In genomic region chr2:201452856-201453643, GRCh38 we compare ENCODE assay signal across 9 cellular contexts. TPM values are rescaled to one million over a fixed set of nuclear protein-coding genes. Genes with fewer than 3 reads are reported as not detected.
DNase-seq lines count a peak whose midpoint lies in the region; ATAC-seq and TF ChIP-seq lines count a peak whose summit lies in the region.
"Had no signal": no experiment of that assay in that cellular context is flagged by ENCODE, and none has a peak within 500 bp of the region (broad histone marks: within the 10 kb centered on the region; RNA-seq: fewer than 3 reads in every experiment).

No MANE protein-coding gene starts in this region.

- peaks cover 8 to 20% of the 10 kb centered on the region in 2 donors for H3K36me3 Mint-ChIP-seq in CD4-positive, alpha-beta memory T cell
- H3K36me3 Mint-ChIP-seq in nephron progenitor cell (ENCODE audit: low read depth), result peaks cover 4% of the 10 kb centered on the region

- H3K9me3 Mint-ChIP-seq in CD4-positive, alpha-beta memory T cell, result no peaks in the 10 kb centered on the region
- no peaks in the 10 kb centered on the region for H3K9me3 Mint-ChIP-seq in nephron progenitor cell

- H3K27ac ChIP-seq in CD4-positive, alpha-beta memory T cell (ENCODE audit: low read depth, low read length), result no peak overlapping the region
- H3K27ac ChIP-seq in duodenal mucosa (ENCODE audit: low read depth, low read length), result no peak overlapping the region

- H3K27me3 ChIP-seq in CD4-positive, alpha-beta memory T cell (ENCODE audit: insufficient read depth, low read length), result no peaks in the 10 kb centered on the region
- H3K27me3 ChIP-seq in duodenal mucosa (ENCODE audit: control insufficient read depth in 1 of 2, insufficient read depth in 2 of 2, low read length in 2 of 2), result no peaks in the 10 kb centered on the region

- intact Hi-C loops in CD4-positive, alpha-beta memory T cell (cut with micrococcal nuclease), result loop anchor here (5.0 to 10.0 kb wide), 3 partner anchors 336 to 1459 kb away; partner anchors contain the start of genes CARF, CFLAR, KCTD18 and WDR12
- intact Hi-C loops in head of caudate nucleus (cut with DNase I), result loop anchor here (5.0 kb wide), 1 partner anchor 329 kb away; the partner anchor contains the start of gene ALS2

- no peak for ATAC-seq in GM19035 (IDR thresholded peaks at IDR 0.05; ENCODE audit: unreplicated experiment)

- no peak for TF ChIP-seq CTCF in nephron progenitor cell (IDR thresholded peaks at IDR 0.05)

- CTCF ChIA-PET in CD4-positive, alpha-beta memory T cell (lab: Charles Lee; ENCODE audit: partially characterized antibody), result interaction anchor here (0.7 to 1.0 kb wide), 5 partner anchors 9 to 216 kb away, joined by 3 to 4 read pairs (median 3); no protein-coding TSS in a partner anchor

- peaks cover 33% of the 10 kb centered on the region for H3K4me1 ChIP-seq in CD4-positive, alpha-beta memory T cell (ENCODE audit: insufficient read depth, low read length)
- H3K4me1 ChIP-seq in duodenal mucosa (ENCODE audit: control insufficient read depth in 1 of 2, insufficient read depth in 2 of 2, low read length in 2 of 2), result peaks cover 20 to 24% of the 10 kb centered on the region in 2 donors

- H3K9me3 ChIP-seq in CD4-positive, alpha-beta memory T cell (ENCODE audit: control insufficient read depth in 1 of 2, low read length in 2 of 2), result no peaks in the 10 kb centered on the region
- no peaks in the 10 kb centered on the region for H3K9me3 ChIP-seq in duodenal mucosa (ENCODE audit: control insufficient read depth in 1 of 2, low read length in 2 of 2)

- DNase-seq in CD4-positive, alpha-beta memory T cell, result no peak
- DNase-seq in NCI-H2227 (lab: John Stamatoyannopoulos, UW; ENCODE audit: unreplicated experiment), result peak; percentile 71
- DNase-seq in nephron progenitor cell, result no peak
- DNase-seq in COLO829 (ENCODE audit: low spot score), result no peak
- no peak for DNase-seq in head of caudate nucleus
- no peak for DNase-seq in AG20443 (ENCODE audit: low spot score)
- DNase-seq: NCI-H345 had no signal

- peak overlapping the region; percentile 86 to 89 for H3K9ac ChIP-seq in duodenal mucosa (ENCODE audit: low read depth in 1 of 2, low read length in 2 of 2)

- POLR2A ChIA-PET in CD4-positive, alpha-beta memory T cell (lab: Charles Lee; ENCODE audit: partially characterized antibody), result interaction anchor here (0.8 to 9.0 kb wide), 8 partner anchors 9 to 270 kb away, joined by 3 to 154 read pairs (median 10); partner anchors contain the start of genes CASP10 and TMEM237

- no peak overlapping the region for H3K4me3 ChIP-seq in CD4-positive, alpha-beta memory T cell (ENCODE audit: low read length in 2 of 2)
- H3K4me3 ChIP-seq in duodenal mucosa (ENCODE audit: low read depth in 1 of 2, low read length in 2 of 2), result peak overlapping the region; percentile 92 to 99

- no peaks in the 10 kb centered on the region for H3K27me3 Mint-ChIP-seq in CD4-positive, alpha-beta memory T cell
- peaks cover 13% of the 10 kb centered on the region for H3K27me3 Mint-ChIP-seq in nephron progenitor cell (ENCODE audit: low read depth, poor library complexity)

- peak overlapping the region in 1 of 7 donors; percentile 85 for H3K27ac Mint-ChIP-seq in CD4-positive, alpha-beta memory T cell
- no peak overlapping the region for H3K27ac Mint-ChIP-seq in nephron progenitor cell

- H3K4me1 Mint-ChIP-seq in CD4-positive, alpha-beta memory T cell, result peaks cover 16 to 36% (median 25%) of the 10 kb centered on the region in 4 donors
- H3K4me1 Mint-ChIP-seq in nephron progenitor cell, result peaks cover 34% of the 10 kb centered on the region

- H3K4me3 Mint-ChIP-seq in CD4-positive, alpha-beta memory T cell, result peak overlapping the region; percentile 82 to 92 (median 89)
- peak overlapping the region; percentile 95 for H3K4me3 Mint-ChIP-seq in nephron progenitor cell

- H3K36me3 ChIP-seq in CD4-positive, alpha-beta memory T cell (ENCODE audit: insufficient read depth, low read length), result no peaks in the 10 kb centered on the region
- H3K36me3 ChIP-seq in duodenal mucosa (ENCODE audit: control insufficient read depth in 1 of 2, insufficient read depth in 2 of 2, low read length in 2 of 2), result no peaks in the 10 kb centered on the region

RNA-seq across cellular contexts. Expression of gene STRADB, which starts 1.5 kb away (rescaled TPM):
- total RNA-seq in CD4-positive, alpha-beta memory T cell, result 10 to 100 TPM; 17.3 to 20.9 TPM
- polyA plus RNA-seq in CD4-positive, alpha-beta memory T cell, result 10 to 100 TPM; 22.4 to 36.2 TPM

RNA-seq across cellular contexts. Expression of gene TRAK2, which starts 1.8 kb away (rescaled TPM):
- 10 to 100 TPM; 46.8 to 47.3 TPM for total RNA-seq in CD4-positive, alpha-beta memory T cell
- 10 to 100 TPM; 25.2 to 40.6 TPM for polyA plus RNA-seq in CD4-positive, alpha-beta memory T cell

Comparison
In these comparisons a context has a peak if more than half of its experiments do, and no peak if none do; other contexts are left out.
1. H3K4me3 ChIP-seq: peak in duodenal mucosa (2 of 2); none in CD4-positive, alpha-beta memory T cell (0 of 2).